In the genomic region with DNA sequence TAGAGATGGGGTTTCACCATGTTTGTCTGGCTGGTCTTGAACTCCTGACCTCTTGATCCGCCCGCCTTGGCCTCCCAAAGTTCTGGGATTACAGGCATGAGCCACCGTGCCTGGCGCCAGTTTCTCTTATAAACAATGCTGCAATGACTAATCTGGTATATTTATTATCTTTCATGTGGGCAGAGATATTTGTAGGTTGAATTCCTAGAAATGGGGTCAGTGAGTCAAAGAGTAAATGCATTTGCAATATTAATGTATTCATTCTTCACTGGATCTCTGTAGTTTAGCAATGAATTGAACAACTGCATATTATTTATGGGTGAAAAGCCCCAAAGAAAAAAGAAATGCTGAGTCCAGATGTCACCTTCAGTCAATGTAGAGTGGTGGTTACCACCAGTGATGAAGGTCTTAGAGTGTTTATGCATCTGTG, we compare ENCODE assay signal across 1 cellular context.
TF ChIP-seq lines count a peak whose summit lies in the region.

No MANE protein-coding gene starts in this region.

TF ChIP-seq in IMR-90, 13 proteins besides CTCF, POLR2A, EP300 and RAD21 (continued from another document):
- TF ChIP-seq USF2 (IDR thresholded peaks at IDR 0.05; ENCODE audit: low read depth, low read length) = no peak
- no peak for TF ChIP-seq CEBPB (IDR thresholded peaks at IDR 0.05; ENCODE audit: low read depth, low read length)
- no peak for TF ChIP-seq SMC3 (IDR thresholded peaks at IDR 0.05; ENCODE audit: low read depth, low read length)
